ENCODE assay signal across 8 cellular contexts in genomic region chr22:40036591-40037225, GRCh38. TPM values are rescaled to one million over a fixed set of nuclear protein-coding genes. Genes with fewer than 3 reads are reported as not detected.
DNase-seq lines count a peak whose midpoint lies in the region; ATAC-seq and TF ChIP-seq lines count a peak whose summit lies in the region.

No MANE protein-coding gene starts in this region.

- no peak overlapping the region for H3K27ac Mint-ChIP-seq in stimulated activated memory B cell treated with anti-CD40 and anti-IgM and Interleukin-4, amounts not matched to agents 10 μg/mL and 1 μg/mL and 100 μg/mL, for 72 hours

- H3K4me3 ChIP-seq in dorsolateral prefrontal cortex, result no peak overlapping the region

- intact Hi-C loops in dorsolateral prefrontal cortex (cut with DNase I), result loop anchor here in 1 of 2 donors (5.0 kb wide), 2 partner anchors 296 to 504 kb away; partner anchors contain the start of gene RPS19BP1

- H3K27ac ChIP-seq in dorsolateral prefrontal cortex, result no peak overlapping the region

- no peaks in the 10 kb centered on the region for H3K9me3 Mint-ChIP-seq in stimulated activated memory B cell treated with anti-CD40 and anti-IgM and Interleukin-4, amounts not matched to agents 10 μg/mL and 1 μg/mL and 100 μg/mL, for 72 hours

- H3K27me3 Mint-ChIP-seq in stimulated activated memory B cell treated with anti-CD40 and anti-IgM and Interleukin-4, amounts not matched to agents 10 μg/mL and 1 μg/mL and 100 μg/mL, for 72 hours, result peaks cover 51% of the 10 kb centered on the region

- H3K36me3 Mint-ChIP-seq in stimulated activated memory B cell treated with anti-CD40 and anti-IgM and Interleukin-4, amounts not matched to agents 10 μg/mL and 1 μg/mL and 100 μg/mL, for 72 hours, result no peaks in the 10 kb centered on the region

- no peaks in the 10 kb centered on the region for H3K4me1 Mint-ChIP-seq in stimulated activated memory B cell treated with anti-CD40 and anti-IgM and Interleukin-4, amounts not matched to agents 10 μg/mL and 1 μg/mL and 100 μg/mL, for 72 hours

- no peak overlapping the region for H3K4me3 Mint-ChIP-seq in stimulated activated memory B cell treated with anti-CD40 and anti-IgM and Interleukin-4, amounts not matched to agents 10 μg/mL and 1 μg/mL and 100 μg/mL, for 72 hours

- peak; percentile 83 for ATAC-seq in stimulated activated memory B cell treated with anti-CD40 and anti-IgM and Interleukin-4, amounts not matched to agents 10 μg/mL and 1 μg/mL and 100 μg/mL, for 72 hours

- peaks cover 0 to 53% (median 0%) of the 10 kb centered on the region in 45 donors for H3K27me3 ChIP-seq in dorsolateral prefrontal cortex

- peak; percentile 20 to 82 (median 67) for TF ChIP-seq CTCF in dorsolateral prefrontal cortex (IDR thresholded peaks at IDR 0.05 in 54 of 56, conservative IDR thresholded peaks at IDR 0.05 in 2 of 56; ENCODE audit: low read depth in 1 of 56, partially characterized antibody in 56 of 56)

- peak; percentile 81 for DNase-seq in AG08395 (ENCODE audit: low spot score)
- peak; percentile 56 for DNase-seq in GM19240 (ENCODE audit: insufficient read length, low spot score)
- DNase-seq in NCI-H460 (ENCODE audit: extremely low read depth, low read depth), result peak; percentile 59
- DNase-seq in activated CD4-positive, alpha-beta T cell treated with anti-CD3 and anti-CD28 coated beads for 48 hours, result peak; percentile 76
- DNase-seq in dorsolateral prefrontal cortex, result peak; percentile 36 to 79 (median 70)
- DNase-seq in lung microvascular endothelial cell (ENCODE audit: low read depth in 2 of 2), result peak; percentile 83
- DNase-seq in effector CD8-positive, alpha-beta T cell (lab: John Stamatoyannopoulos, UW), result no peak

RNA-seq across cellular contexts. Expression of gene FAM83F, which starts 42.0 kb away (rescaled TPM):
- total RNA-seq in NCI-H460 (2014; rRNA removed; shearing (Covaris generic)), result 0.07 and 0.09 TPM in 2 replicates
- 0.07 TPM in 1 of 2 replicates, not detected in the other for polyA plus RNA-seq in NCI-H460 (2014; cell fraction: nucleus; rRNA removed)
- under 1 TPM in 114 of 120 experiments, not detected in 6; 0.03 to 0.91 (median 0.11) TPM for total RNA-seq in dorsolateral prefrontal cortex
- not detected in 2 replicates for total RNA-seq in lung microvascular endothelial cell
